8 cellular contexts compared by ENCODE assay signal in genomic region chr1:21176589-21177555, GRCh38. TPM values are rescaled to one million over a fixed set of nuclear protein-coding genes. Genes with fewer than 3 reads are reported as not detected.
DNase-seq lines count a peak whose midpoint lies in the region; ATAC-seq, FAIRE-seq and TF ChIP-seq lines count a peak whose summit lies in the region.

TSS of gene EIF4G3 (minus strand) at chr1:21176897. CDS start at chr1:21002742, 174,155 bp downstream.

- DNase-seq in NCI-H1436 (lab: John Stamatoyannopoulos, UW) (peak; percentile 98), T follicular helper cell (ENCODE audit: low read depth) (peak; percentile 100), adipocyte (ENCODE audit: low read depth) (peak; percentile 100), Right ventricle myocardium superior (peak; percentile 99), pancreas (peak; percentile 98 to 100 (median 100)), tibial artery (peak; percentile 99)

- WGBS in pancreas, 2 donors: 1% methylated on average over 56 to 89 of the region's 89 CpGs

- TF ChIP-seq CTCF in GM12875 (IDR thresholded peaks at IDR 0.05; ENCODE audit: borderline replicate concordance, insufficient read depth, low read depth, low read length): no peak
- TF ChIP-seq CTCF in pancreas (IDR thresholded peaks at IDR 0.05): no peak
- TF ChIP-seq CTCF in tibial artery (IDR thresholded peaks at IDR 0.05): no peak

- H3K9ac ChIP-seq in adipocyte (ENCODE audit: low read length): peak within 1 kb of the TSS; percentile 96

- intact Hi-C loops in Right ventricle myocardium superior (cut with DNase I): no loop called here
- intact Hi-C loops in pancreas (cut with DNase I): no loop called here
- intact Hi-C loops in tibial artery (cut with DNase I; ENCODE audit: low total_unique reads): no loop called here

- no peaks in the 10 kb centered on the region for H3K36me3 ChIP-seq in adipocyte (ENCODE audit: control insufficient read depth, insufficient read depth, low read length, severe bottlenecking)
- no peaks in the 10 kb centered on the region for H3K36me3 ChIP-seq in pancreas
- no peaks in the 10 kb centered on the region for H3K36me3 ChIP-seq in tibial artery

- H3K27me3 ChIP-seq in adipocyte (replicated peaks; ENCODE audit: control insufficient read depth, insufficient read depth, low read length): no peaks in the 10 kb centered on the region
- H3K27me3 ChIP-seq in pancreas: no peaks in the 10 kb centered on the region
- H3K27me3 ChIP-seq in tibial artery: no peaks in the 10 kb centered on the region

- ATAC-seq in HG02798 (IDR thresholded peaks at IDR 0.05; ENCODE audit: poor library complexity, unreplicated experiment): peak; percentile 92
- ATAC-seq in Right ventricle myocardium superior (ENCODE audit: poor library complexity): peak; percentile 98
- ATAC-seq in pancreas: peak; percentile 94 to 99 (median 96)

- peak within 1 kb of the TSS; percentile 58 to 80 (median 66) for H3K27ac ChIP-seq in pancreas
- peak within 1 kb of the TSS; percentile 87 to 92 for H3K27ac ChIP-seq in tibial artery

- FAIRE-seq in pancreas (lab: Jason Lieb, UNC): peak; percentile 93

- H3K4me3 ChIP-seq in GM12875 (ENCODE audit: low read depth, low read length) (peak within 1 kb of the TSS; percentile 93), adipocyte (ENCODE audit: low read length) (peak within 1 kb of the TSS; percentile 91), pancreas (peak within 1 kb of the TSS; percentile 60 to 90 (median 75)), tibial artery (peak within 1 kb of the TSS; percentile 74 to 89)

- no peaks in the 10 kb centered on the region for H3K9me3 ChIP-seq in adipocyte (ENCODE audit: control insufficient read depth, low read length)
- H3K9me3 ChIP-seq in pancreas: no peaks in the 10 kb centered on the region
- H3K9me3 ChIP-seq in tibial artery: no peaks in the 10 kb centered on the region

- peaks cover 14% of the 10 kb centered on the region for H3K4me1 ChIP-seq in adipocyte (ENCODE audit: control insufficient read depth, insufficient read depth, low read length)
- H3K4me1 ChIP-seq in pancreas: peaks cover 0 to 20% (median 3%) of the 10 kb centered on the region in 3 donors
- H3K4me1 ChIP-seq in tibial artery: peaks cover 0 to 19% (median 7%) of the 10 kb centered on the region in 4 donors

RNA-seq across cellular contexts. Expression of gene EIF4G3, which starts in this region (rescaled TPM):
- 24.7 TPM for total RNA-seq in Right ventricle myocardium superior
- total RNA-seq in pancreas: 10 to 100 TPM in 5 of 6 donors, 1 to 10 TPM in 1; 9.6 to 22.7 (median 13.8) TPM
- 10 to 100 TPM; 11.9 to 16.1 TPM for polyA plus RNA-seq in pancreas

Comparison
In these comparisons a context has a peak if more than half of its experiments do, and no peak if none do; other contexts are left out.
1. Peak in every context shown above with its lines: DNase-seq, ATAC-seq, H3K4me3 ChIP-seq and H3K27ac ChIP-seq.